ENCODE assay signal across 14 cellular contexts in the genomic region with DNA sequence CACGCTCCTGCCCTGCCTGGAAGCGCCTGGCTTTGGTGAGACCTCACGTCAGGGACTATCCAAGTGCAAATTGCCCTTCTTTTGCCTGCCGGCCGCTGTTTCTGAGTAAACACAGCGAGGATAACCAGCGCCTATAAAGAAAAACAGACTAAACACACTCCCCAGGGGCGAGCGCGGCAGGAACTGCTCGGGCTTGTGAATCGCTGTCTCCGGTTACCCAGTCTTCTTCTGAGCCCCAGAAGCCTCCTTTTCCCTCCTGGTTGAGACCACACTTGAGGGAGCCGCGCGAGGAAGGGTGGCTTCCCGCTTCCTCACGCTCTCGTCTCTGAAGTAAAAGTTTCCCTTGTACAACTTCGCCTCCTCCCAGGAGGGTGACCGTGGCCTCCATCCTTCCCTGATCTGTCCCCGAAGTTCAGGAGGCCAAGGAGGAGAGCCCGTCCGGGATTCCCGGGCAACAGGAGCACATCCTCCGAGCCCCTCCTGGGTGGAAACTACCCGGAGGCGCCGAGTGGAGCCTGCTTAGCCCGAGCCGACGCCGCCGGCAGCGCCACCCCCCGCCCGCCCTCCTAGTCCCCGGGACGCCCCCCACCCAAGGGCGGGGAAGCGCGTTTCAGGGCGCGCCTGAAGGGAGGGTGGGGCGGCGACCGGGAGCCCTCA. TPM values are rescaled to one million over a fixed set of nuclear protein-coding genes. Genes with fewer than 3 reads are reported as not detected.
DNase-seq lines count a peak whose midpoint lies in the region; ATAC-seq and TF ChIP-seq lines count a peak whose summit lies in the region.
"Had no signal": no experiment of that assay in that cellular context is flagged by ENCODE, and none has a peak within 500 bp of the region (broad histone marks: within the 10 kb centered on the region; RNA-seq: fewer than 3 reads in every experiment).

No MANE protein-coding gene starts in this region.

- H3K27ac Mint-ChIP-seq in WTC11: no peak overlapping the region
- H3K27ac Mint-ChIP-seq in natural killer cell treated with Interleukin-12 subunit alpha and Interleukin-12 subunit beta and Interleukin-15 and Interleukin-18, amount 100 ng/mL, for 72 hours: no peak overlapping the region
- H3K27ac Mint-ChIP-seq: activated naive CD4-positive, alpha-beta T cell treated with anti-CD3 and anti-CD28 coated beads, Interleukin-2, amount 50 U/mL, for 72 hours; stimulated activated naive CD8-positive, alpha-beta T cell treated with anti-CD3 and anti-CD28 coated beads, Interleukin-15, amount 100 ng/mL, for 72 hours had no signal

- H3K9ac ChIP-seq in HUES48 (ENCODE audit: low read depth, low read length) (no peak overlapping the region), iPS-18a (ENCODE audit: low read length) (peak overlapping the region; percentile 27)

- no peaks in the 10 kb centered on the region for H3K9me3 Mint-ChIP-seq in WTC11
- peaks cover 10% of the 10 kb centered on the region for H3K9me3 Mint-ChIP-seq in natural killer cell treated with Interleukin-12 subunit alpha and Interleukin-12 subunit beta and Interleukin-15 and Interleukin-18, amount 100 ng/mL, for 72 hours

- CTCF ChIA-PET in WTC11 (lab: Charles Lee): interaction anchor here (1.1 kb wide), 1 partner anchor 101 kb away, joined by 3 read pairs; no protein-coding TSS in a partner anchor

- POLR2A ChIA-PET in WTC11 (lab: Charles Lee): no interaction called here

- DNase-seq in WTC11 (ENCODE audit: low spot score) (peak; percentile 31), gastrocnemius medialis (no peak)
- no peak for DNase-seq in natural killer cell treated with Interleukin-12 subunit alpha and Interleukin-12 subunit beta and Interleukin-15 and Interleukin-18, amount 100 ng/mL, for 72 hours (ENCODE audit: low spot score)
- DNase-seq: activated CD4-positive, alpha-beta T cell treated with anti-CD3 and anti-CD28 coated beads for 48 hours; DND-41; NCI-H1417 treated with DMSO at 0.1 percent for 48 hours; stimulated activated naive CD8-positive, alpha-beta T cell treated with anti-CD3 and anti-CD28 coated beads, Interleukin-15, amount 100 ng/mL, for 72 hours had no signal

- ATAC-seq in WTC11: peak; percentile 20
- ATAC-seq in gastrocnemius medialis: peak in 1 of 2 donors; percentile 23
- ATAC-seq in GM18870 (IDR thresholded peaks at IDR 0.05; ENCODE audit: unreplicated experiment): no peak
- ATAC-seq in HG02759 (IDR thresholded peaks at IDR 0.05; ENCODE audit: unreplicated experiment): no peak
- ATAC-seq in natural killer cell treated with Interleukin-12 subunit alpha and Interleukin-12 subunit beta and Interleukin-15 and Interleukin-18, amount 100 ng/mL, for 72 hours: no peak
- ATAC-seq: HCT116 had no signal

- H3K4me3 ChIP-seq in HUES48 (ENCODE audit: low read depth, low read length) (peak overlapping the region; percentile 65), iPS-18a (ENCODE audit: low read length) (peak overlapping the region; percentile 73), gastrocnemius medialis (peak overlapping the region; percentile 39 to 56 (median 53))

- TF ChIP-seq CTCF in WTC11 (IDR thresholded peaks at IDR 0.05) (no peak), gastrocnemius medialis (IDR thresholded peaks at IDR 0.05 in 4 of 5, conservative IDR thresholded peaks at IDR 0.05 in 1 of 5) (no peak)

- H3K9me3 ChIP-seq in HUES48 (ENCODE audit: control insufficient read depth, insufficient read depth, low read length) (no peaks in the 10 kb centered on the region), iPS-18a (ENCODE audit: control insufficient read depth, low read depth, low read length) (no peaks in the 10 kb centered on the region), gastrocnemius medialis (no peaks in the 10 kb centered on the region)

- H3K27me3 ChIP-seq in HUES48 (ENCODE audit: control insufficient read depth, insufficient read depth, low read length) (peaks cover 26% of the 10 kb centered on the region), iPS-18a (ENCODE audit: control insufficient read depth, insufficient read depth, low read length) (peaks cover 35% of the 10 kb centered on the region), gastrocnemius medialis (peaks cover 0 to 14% (median 0%) of the 10 kb centered on the region in 3 donors)

- peaks cover 27% of the 10 kb centered on the region for H3K27me3 Mint-ChIP-seq in WTC11 (ENCODE audit: low read depth)
- H3K27me3 Mint-ChIP-seq in natural killer cell treated with Interleukin-12 subunit alpha and Interleukin-12 subunit beta and Interleukin-15 and Interleukin-18, amount 100 ng/mL, for 72 hours: peaks cover 8 to 15% of the 10 kb centered on the region in 2 donors

- peaks cover 31% of the 10 kb centered on the region for H3K4me1 Mint-ChIP-seq in WTC11
- no peaks in the 10 kb centered on the region for H3K4me1 Mint-ChIP-seq in natural killer cell treated with Interleukin-12 subunit alpha and Interleukin-12 subunit beta and Interleukin-15 and Interleukin-18, amount 100 ng/mL, for 72 hours (ENCODE audit: low read depth in 2 of 2)

- H3K27ac ChIP-seq in HUES48 (ENCODE audit: low read depth, low read length) (peak overlapping the region; percentile 31), iPS-18a (ENCODE audit: low read length) (no peak overlapping the region), gastrocnemius medialis (no peak overlapping the region)

- no peak for TF ChIP-seq POLR2A in gastrocnemius medialis (IDR thresholded peaks at IDR 0.05)

- H3K4me3 Mint-ChIP-seq in WTC11: peak overlapping the region; percentile 72
- H3K4me3 Mint-ChIP-seq in natural killer cell treated with Interleukin-12 subunit alpha and Interleukin-12 subunit beta and Interleukin-15 and Interleukin-18, amount 100 ng/mL, for 72 hours: no peak overlapping the region
- H3K4me3 Mint-ChIP-seq: stimulated activated naive CD8-positive, alpha-beta T cell treated with anti-CD3 and anti-CD28 coated beads, Interleukin-15, amount 100 ng/mL, for 72 hours had no signal

- no peaks in the 10 kb centered on the region for H3K36me3 Mint-ChIP-seq in WTC11
- peaks cover 11% of the 10 kb centered on the region for H3K36me3 Mint-ChIP-seq in natural killer cell treated with Interleukin-12 subunit alpha and Interleukin-12 subunit beta and Interleukin-15 and Interleukin-18, amount 100 ng/mL, for 72 hours

- intact Hi-C loops in gastrocnemius medialis (cut with DNase I; ENCODE audit: low total_unique reads): no loop called here

- H3K36me3 ChIP-seq in HUES48 (ENCODE audit: control insufficient read depth, insufficient read depth, low read length): no peaks in the 10 kb centered on the region
- H3K36me3 ChIP-seq in iPS-18a (ENCODE audit: control insufficient read depth, low read depth, low read length): no peaks in the 10 kb centered on the region
- H3K36me3 ChIP-seq in gastrocnemius medialis: no peaks in the 10 kb centered on the region

- peaks cover 21% of the 10 kb centered on the region for H3K4me1 ChIP-seq in HUES48 (ENCODE audit: control insufficient read depth, insufficient read depth, low read length)
- peaks cover 6% of the 10 kb centered on the region for H3K4me1 ChIP-seq in iPS-18a (ENCODE audit: control insufficient read depth, low read depth, low read length)
- peaks cover 0 to 11% of the 10 kb centered on the region in 2 donors for H3K4me1 ChIP-seq in gastrocnemius medialis

- in situ Hi-C loops in gastrocnemius medialis (cut with MboI; ENCODE audit: low sequenced_read_pairs in 4 of 4): no loop called here

TF ChIP-seq in WTC11, 78 proteins besides CTCF, POLR2A, EP300 and RAD21:
- TF ChIP-seq, protein P1, sequence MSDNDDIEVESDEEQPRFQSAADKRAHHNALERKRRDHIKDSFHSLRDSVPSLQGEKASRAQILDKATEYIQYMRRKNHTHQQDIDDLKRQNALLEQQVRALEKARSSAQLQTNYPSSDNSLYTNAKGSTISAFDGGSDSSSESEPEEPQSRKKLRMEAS (CRISPR knock-in tag; IDR thresholded peaks at IDR 0.05): 0 out of 2 replicates have a peak, but pooled peaks have one; percentile 20
- TF ChIP-seq TEAD4 (CRISPR knock-in tag; IDR thresholded peaks at IDR 0.05): no peak
- peak; percentile 42; the same call in 1 of the 2 replicates for TF ChIP-seq ZNF423 (CRISPR knock-in tag; IDR thresholded peaks at IDR 0.05)
- TF ChIP-seq, protein P2, sequence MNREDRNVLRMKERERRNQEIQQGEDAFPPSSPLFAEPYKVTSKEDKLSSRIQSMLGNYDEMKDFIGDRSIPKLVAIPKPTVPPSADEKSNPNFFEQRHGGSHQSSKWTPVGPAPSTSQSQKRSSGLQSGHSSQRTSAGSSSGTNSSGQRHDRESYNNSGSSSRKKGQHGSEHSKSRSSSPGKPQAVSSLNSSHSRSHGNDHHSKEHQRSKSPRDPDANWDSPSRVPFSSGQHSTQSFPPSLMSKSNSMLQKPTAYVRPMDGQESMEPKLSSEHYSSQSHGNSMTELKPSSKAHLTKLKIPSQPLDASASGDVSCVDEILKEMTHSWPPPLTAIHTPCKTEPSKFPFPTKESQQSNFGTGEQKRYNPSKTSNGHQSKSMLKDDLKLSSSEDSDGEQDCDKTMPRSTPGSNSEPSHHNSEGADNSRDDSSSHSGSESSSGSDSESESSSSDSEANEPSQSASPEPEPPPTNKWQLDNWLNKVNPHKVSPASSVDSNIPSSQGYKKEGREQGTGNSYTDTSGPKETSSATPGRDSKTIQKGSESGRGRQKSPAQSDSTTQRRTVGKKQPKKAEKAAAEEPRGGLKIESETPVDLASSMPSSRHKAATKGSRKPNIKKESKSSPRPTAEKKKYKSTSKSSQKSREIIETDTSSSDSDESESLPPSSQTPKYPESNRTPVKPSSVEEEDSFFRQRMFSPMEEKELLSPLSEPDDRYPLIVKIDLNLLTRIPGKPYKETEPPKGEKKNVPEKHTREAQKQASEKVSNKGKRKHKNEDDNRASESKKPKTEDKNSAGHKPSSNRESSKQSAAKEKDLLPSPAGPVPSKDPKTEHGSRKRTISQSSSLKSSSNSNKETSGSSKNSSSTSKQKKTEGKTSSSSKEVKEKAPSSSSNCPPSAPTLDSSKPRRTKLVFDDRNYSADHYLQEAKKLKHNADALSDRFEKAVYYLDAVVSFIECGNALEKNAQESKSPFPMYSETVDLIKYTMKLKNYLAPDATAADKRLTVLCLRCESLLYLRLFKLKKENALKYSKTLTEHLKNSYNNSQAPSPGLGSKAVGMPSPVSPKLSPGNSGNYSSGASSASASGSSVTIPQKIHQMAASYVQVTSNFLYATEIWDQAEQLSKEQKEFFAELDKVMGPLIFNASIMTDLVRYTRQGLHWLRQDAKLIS (CRISPR knock-in tag; IDR thresholded peaks at IDR 0.05; ENCODE audit: borderline replicate concordance): no peak
TF ChIP-seq in WTC11: peak in this region for 2.

RNA-seq across cellular contexts. Expression of a gene that starts 1.0 kb away (rescaled TPM):
- total RNA-seq in WTC11 (2021) (2.0 to 6.9 TPM (median 2.2 TPM) in 3 replicates), gastrocnemius medialis (under 1 TPM; 0.02 to 0.47 (median 0.20) TPM)
- total RNA-seq in natural killer cell treated with Interleukin-12 subunit alpha and Interleukin-12 subunit beta and Interleukin-15 and Interleukin-18, amount 100 ng/mL, for 72 hours: not detected
- total RNA-seq: activated naive CD4-positive, alpha-beta T cell treated with anti-CD3 and anti-CD28 coated beads, Interleukin-2, amount 50 U/mL, for 72 hours; lung microvascular endothelial cell had no signal
